ENCODE assay signal across 9 cellular contexts in genomic region chr5:54520940-54521339, GRCh38. TPM values are rescaled to one million over a fixed set of nuclear protein-coding genes. Genes with fewer than 3 reads are reported as not detected.
DNase-seq lines count a peak whose midpoint lies in the region; ATAC-seq and TF ChIP-seq lines count a peak whose summit lies in the region.
"Had no signal": no experiment of that assay in that cellular context is flagged by ENCODE, and none has a peak within 500 bp of the region (broad histone marks: within the 10 kb centered on the region; RNA-seq: fewer than 3 reads in every experiment).

No MANE protein-coding gene starts in this region.

- H3K27ac ChIP-seq in left ventricle myocardium inferior (replicated peaks) (peak overlapping the region; percentile 99), muscle layer of colon (ENCODE audit: low read depth, low read length) (peak overlapping the region; percentile 86), aorta (ENCODE audit: low read depth in 1 of 2, low read length in 2 of 2) (peak overlapping the region; percentile 63 to 92)

- peak overlapping the region; percentile 100 for H3K4me3 ChIP-seq in left ventricle myocardium inferior
- H3K4me3 ChIP-seq in choroid plexus epithelial cell (ENCODE audit: low read depth, low read length) = peak overlapping the region; percentile 63
- peak overlapping the region; percentile 86 to 90 for H3K4me3 ChIP-seq in muscle layer of colon (ENCODE audit: low read depth in 1 of 2, low read length in 2 of 2)
- peak overlapping the region; percentile 78 to 88 for H3K4me3 ChIP-seq in aorta (ENCODE audit: low read length in 2 of 2)

- H3K9me3 ChIP-seq in left ventricle myocardium inferior (replicated peaks) = no peaks in the 10 kb centered on the region
- no peaks in the 10 kb centered on the region for H3K9me3 ChIP-seq in muscle layer of colon (ENCODE audit: low read length)
- H3K9me3 ChIP-seq in aorta (ENCODE audit: control insufficient read depth, low read length) = no peaks in the 10 kb centered on the region

- no peak for ATAC-seq in left ventricle myocardium superior
- ATAC-seq in aorta (ENCODE audit: low FRiP score) = no peak

- H3K9ac ChIP-seq in muscle layer of colon (ENCODE audit: low read length) = peak overlapping the region; percentile 2

- H3K36me3 ChIP-seq in left ventricle myocardium inferior (peaks cover 9% of the 10 kb centered on the region), muscle layer of colon (ENCODE audit: insufficient read depth, low read length) (no peaks in the 10 kb centered on the region), aorta (ENCODE audit: control insufficient read depth in 1 of 2, insufficient read depth in 2 of 2, low read length in 1 of 2) (peaks cover 0 to 3% of the 10 kb centered on the region in 2 donors)

- no peak for TF ChIP-seq CTCF in left ventricle myocardium inferior (IDR thresholded peaks at IDR 0.05; ENCODE audit: borderline replicate concordance)
- no peak for TF ChIP-seq CTCF in choroid plexus epithelial cell (conservative IDR thresholded peaks at IDR 0.05; ENCODE audit: low read depth, low read length)

- WGBS in aorta, 2 donors = 2 to 4% methylated on average over 2 of the region's 2 CpGs

- intact Hi-C loops in left ventricle myocardium inferior (cut with micrococcal nuclease) = loop anchor here (10.0 kb wide), 1 partner anchor 134 kb away; no protein-coding TSS in a partner anchor
- intact Hi-C loops in left ventricle myocardium superior (cut with micrococcal nuclease) = loop anchor here (10.0 kb wide), 1 partner anchor 134 kb away; no protein-coding TSS in a partner anchor
- intact Hi-C loops in aorta (cut with DNase I) = loop anchor here (5.0 kb wide), 2 partner anchors 61 to 181 kb away; no protein-coding TSS in a partner anchor

- H3K27me3 ChIP-seq in left ventricle myocardium inferior (ENCODE audit: low read depth) = no peaks in the 10 kb centered on the region
- H3K27me3 ChIP-seq in muscle layer of colon (ENCODE audit: control insufficient read depth in 1 of 2, insufficient read depth in 2 of 2, low read length in 2 of 2) = no peaks in the 10 kb centered on the region
- H3K27me3 ChIP-seq in aorta (ENCODE audit: control insufficient read depth in 1 of 2, insufficient read depth in 2 of 2, low read length in 1 of 2) = no peaks in the 10 kb centered on the region

- H3K4me1 ChIP-seq in left ventricle myocardium inferior (peaks cover 89% of the 10 kb centered on the region), muscle layer of colon (ENCODE audit: insufficient read depth, low read length) (peaks cover 54% of the 10 kb centered on the region), aorta (ENCODE audit: control insufficient read depth in 1 of 2, insufficient read depth in 2 of 2, low read length in 2 of 2) (no peaks in the 10 kb centered on the region)

- DNase-seq in left ventricle myocardium inferior (no peak), left ventricle myocardium superior (no peak), choroid plexus epithelial cell (ENCODE audit: low read depth) (peak; percentile 47), aorta (no peak), NCI-H774 (lab: John Stamatoyannopoulos, UW) (no peak), amygdala (lab: John Stamatoyannopoulos, UW) (no peak)
- no peak for DNase-seq in stimulated activated CD4-positive, alpha-beta T cell treated with anti-CD3 and anti-CD28 coated beads, Interleukin-4, amount 100 ng/mL, for 1 hour
- DNase-seq: activated CD4-positive, alpha-beta T cell treated with anti-CD3 and anti-CD28 coated beads for 1 hour had no signal

RNA-seq across cellular contexts. Expression of gene SNX18, which starts 3.4 kb away (rescaled TPM):
- total RNA-seq in left ventricle myocardium inferior (28.7 TPM), left ventricle myocardium superior (20.9 TPM), aorta (100 to 1,000 TPM in 1 of 2 donors, 10 to 100 TPM in 1; 84.4 to 110 TPM)
- polyA plus RNA-seq in aorta = 10 to 100 TPM; 31.6 to 37.3 TPM
